20 cellular contexts compared by ENCODE assay signal in genomic region chr17:29766796-29767327, GRCh38.
"Had no signal": no experiment of that assay in that cellular context is flagged by ENCODE, and none has a peak within 500 bp of the region (broad histone marks: within the 10 kb centered on the region; RNA-seq: fewer than 3 reads in every experiment).

No MANE protein-coding gene starts in this region.

- H3K4me1 Mint-ChIP-seq: activated T-helper 17 cell treated with anti-CD3 and anti-CD28 coated beads, Interleukin-2, amount 50 U/mL, for 72 hours; mesothelial cell of epicardium; stimulated activated effector memory CD8-positive, alpha-beta T cell treated with anti-CD3 and anti-CD28 coated beads, Interleukin-12 subunit alpha, Interleukin-12 subunit beta, amount 100 ng/mL, for 72 hours had no signal

- DNase-seq: activated CD4-positive, alpha-beta T cell treated with anti-CD3 and anti-CD28 coated beads for 48 hours; activated CD4-positive, CD25-positive, alpha-beta regulatory T cell; activated CD8-positive, alpha-beta T cell treated with anti-CD3 and anti-CD28 coated beads for 36 hours; activated naive CD4-positive, alpha-beta T cell; activated naive CD8-positive, alpha-beta T cell treated with anti-CD3 and anti-CD28 coated beads for 36 hours; activated T-cell treated with anti-CD3 and anti-CD28 coated beads, Interleukin-2, amount 50 U/mL, for 1 hour; body of pancreas; effector memory CD8-positive, alpha-beta T cell; head of caudate nucleus; nucleus accumbens; sigmoid colon; stimulated activated CD4-positive, alpha-beta T cell treated with anti-CD3 and anti-CD28 coated beads, Interleukin-4, amount 100 ng/mL, for 24 hours; T1000; testis had no signal

- H3K27ac Mint-ChIP-seq: activated CD8-positive, alpha-beta T cell treated with anti-CD3 and anti-CD28 coated beads for 36 hours; activated naive CD8-positive, alpha-beta T cell treated with anti-CD3 and anti-CD28 coated beads for 36 hours; activated T-helper 17 cell treated with anti-CD3 and anti-CD28 coated beads, Interleukin-2, amount 50 U/mL, for 72 hours; mesothelial cell of epicardium; natural killer cell treated with Interleukin-12 subunit alpha and Interleukin-12 subunit beta and Interleukin-15 and Interleukin-18, amount 100 ng/mL, for 72 hours; stimulated activated effector memory CD8-positive, alpha-beta T cell treated with anti-CD3 and anti-CD28 coated beads, Interleukin-12 subunit alpha, Interleukin-12 subunit beta, amount 100 ng/mL, for 72 hours; type B pancreatic cell had no signal

- ATAC-seq: activated CD8-positive, alpha-beta T cell treated with anti-CD3 and anti-CD28 coated beads for 36 hours; activated T-helper 17 cell treated with anti-CD3 and anti-CD28 coated beads, Interleukin-2, amount 50 U/mL, for 72 hours; body of pancreas; effector memory CD8-positive, alpha-beta T cell; left lobe of liver; natural killer cell treated with Interleukin-12 subunit alpha and Interleukin-12 subunit beta and Interleukin-15 and Interleukin-18, amount 100 ng/mL, for 72 hours; stimulated activated effector memory CD8-positive, alpha-beta T cell treated with anti-CD3 and anti-CD28 coated beads, Interleukin-12 subunit alpha, Interleukin-12 subunit beta, amount 100 ng/mL, for 72 hours had no signal

- H3K4me3 Mint-ChIP-seq: activated CD8-positive, alpha-beta T cell treated with anti-CD3 and anti-CD28 coated beads for 36 hours; activated naive CD8-positive, alpha-beta T cell treated with anti-CD3 and anti-CD28 coated beads for 36 hours; activated T-helper 17 cell treated with anti-CD3 and anti-CD28 coated beads, Interleukin-2, amount 50 U/mL, for 72 hours; effector memory CD8-positive, alpha-beta T cell; mesothelial cell of epicardium; natural killer cell treated with Interleukin-12 subunit alpha and Interleukin-12 subunit beta and Interleukin-15 and Interleukin-18, amount 100 ng/mL, for 72 hours; stimulated activated effector memory CD8-positive, alpha-beta T cell treated with anti-CD3 and anti-CD28 coated beads, Interleukin-12 subunit alpha, Interleukin-12 subunit beta, amount 100 ng/mL, for 72 hours; type B pancreatic cell had no signal

- H3K9me3 Mint-ChIP-seq: activated CD8-positive, alpha-beta T cell treated with anti-CD3 and anti-CD28 coated beads for 36 hours; activated naive CD8-positive, alpha-beta T cell treated with anti-CD3 and anti-CD28 coated beads for 36 hours; activated T-helper 17 cell treated with anti-CD3 and anti-CD28 coated beads, Interleukin-2, amount 50 U/mL, for 72 hours; effector memory CD8-positive, alpha-beta T cell; mesothelial cell of epicardium; natural killer cell treated with Interleukin-12 subunit alpha and Interleukin-12 subunit beta and Interleukin-15 and Interleukin-18, amount 100 ng/mL, for 72 hours; stimulated activated effector memory CD8-positive, alpha-beta T cell treated with anti-CD3 and anti-CD28 coated beads, Interleukin-12 subunit alpha, Interleukin-12 subunit beta, amount 100 ng/mL, for 72 hours; type B pancreatic cell had no signal

- H3K27me3 Mint-ChIP-seq: activated CD8-positive, alpha-beta T cell treated with anti-CD3 and anti-CD28 coated beads for 36 hours; activated naive CD8-positive, alpha-beta T cell treated with anti-CD3 and anti-CD28 coated beads for 36 hours; activated T-helper 17 cell treated with anti-CD3 and anti-CD28 coated beads, Interleukin-2, amount 50 U/mL, for 72 hours; effector memory CD8-positive, alpha-beta T cell; natural killer cell treated with Interleukin-12 subunit alpha and Interleukin-12 subunit beta and Interleukin-15 and Interleukin-18, amount 100 ng/mL, for 72 hours; type B pancreatic cell had no signal
